ENCODE assay signal across 8 cellular contexts in the genomic region with DNA sequence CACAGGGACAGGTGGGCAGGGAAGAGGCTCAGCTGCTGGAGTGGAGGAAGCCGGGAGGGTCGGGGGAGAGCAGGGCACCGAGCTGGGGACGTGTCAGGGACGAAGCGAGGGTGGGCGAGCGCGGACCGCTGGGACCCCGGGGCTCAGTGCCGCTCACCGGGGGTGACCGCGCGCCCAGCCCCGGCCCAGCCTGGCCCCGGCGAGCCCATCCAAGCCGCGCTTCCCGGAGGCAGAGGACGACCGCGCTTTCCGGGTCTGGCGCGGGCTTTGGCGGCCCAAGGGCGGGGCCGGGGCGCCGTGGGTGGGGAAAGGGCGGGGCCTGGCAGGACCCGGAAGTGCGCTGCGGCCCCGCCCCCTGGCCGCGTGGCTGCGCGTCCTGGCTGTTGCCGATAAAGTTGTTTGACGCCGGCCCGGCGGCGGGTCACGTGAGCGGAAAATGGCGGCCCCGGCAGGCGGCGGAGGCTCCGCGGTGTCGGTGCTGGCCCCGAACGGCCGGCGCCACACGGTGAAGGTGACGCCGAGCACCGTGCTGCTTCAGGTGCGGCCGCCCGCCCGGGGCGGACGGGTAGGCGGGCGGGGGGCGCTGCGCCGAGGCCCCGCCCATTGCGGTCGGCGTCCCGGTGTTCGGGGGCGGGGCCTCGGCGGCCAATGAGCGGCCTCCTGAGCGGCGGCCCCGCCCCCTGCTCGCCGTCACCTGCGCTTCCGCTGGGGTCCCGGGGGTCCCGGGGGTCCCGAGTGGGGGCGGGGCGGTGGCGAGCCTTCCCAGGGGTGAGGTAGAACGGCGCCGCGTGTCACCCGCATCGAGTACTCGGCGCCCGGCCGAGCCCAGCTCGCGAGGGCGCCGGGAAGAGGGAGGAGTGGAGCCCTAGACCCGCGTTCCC. TPM values are rescaled to one million over a fixed set of nuclear protein-coding genes. Genes with fewer than 3 reads are reported as not detected.
DNase-seq lines count a peak whose midpoint lies in the region; ATAC-seq and TF ChIP-seq lines count a peak whose summit lies in the region.

A gene with protein sequence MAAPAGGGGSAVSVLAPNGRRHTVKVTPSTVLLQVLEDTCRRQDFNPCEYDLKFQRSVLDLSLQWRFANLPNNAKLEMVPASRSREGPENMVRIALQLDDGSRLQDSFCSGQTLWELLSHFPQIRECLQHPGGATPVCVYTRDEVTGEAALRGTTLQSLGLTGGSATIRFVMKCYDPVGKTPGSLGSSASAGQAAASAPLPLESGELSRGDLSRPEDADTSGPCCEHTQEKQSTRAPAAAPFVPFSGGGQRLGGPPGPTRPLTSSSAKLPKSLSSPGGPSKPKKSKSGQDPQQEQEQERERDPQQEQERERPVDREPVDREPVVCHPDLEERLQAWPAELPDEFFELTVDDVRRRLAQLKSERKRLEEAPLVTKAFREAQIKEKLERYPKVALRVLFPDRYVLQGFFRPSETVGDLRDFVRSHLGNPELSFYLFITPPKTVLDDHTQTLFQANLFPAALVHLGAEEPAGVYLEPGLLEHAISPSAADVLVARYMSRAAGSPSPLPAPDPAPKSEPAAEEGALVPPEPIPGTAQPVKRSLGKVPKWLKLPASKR (plus strand): TSS at position 419 of the 881 bp plus-strand sequence. CDS start 18 bp downstream, at position 437.

- peaks cover 13% of the 10 kb centered on the region for H3K36me3 ChIP-seq in BE2C
- peaks cover 0 to 2% (median 0%) of the 10 kb centered on the region in 4 donors for H3K36me3 ChIP-seq in right lobe of liver

- WGBS in right lobe of liver (ENCODE audit: insufficient coverage, low coverage, low lambda C conversion rate, missing lambda C conversion rate) = 0% methylated on average over 4 of the region's 115 CpGs

- peak within 1 kb of the TSS; percentile 59 to 97 (median 89) for H3K27ac ChIP-seq in right lobe of liver

- DNase-seq in BE2C (peak; percentile 96), GM19238 (ENCODE audit: insufficient read length, low spot score) (peak; percentile 91), NCI-H69 (lab: John Stamatoyannopoulos, UW) (peak; percentile 96), dermis microvascular lymphatic vessel endothelial cell (ENCODE audit: low read depth in 2 of 2) (peak; percentile 82 to 96), right lobe of liver (peak; percentile 94)
- DNase-seq in activated CD4-positive, alpha-beta T cell treated with anti-CD3 and anti-CD28 coated beads, Interleukin-2, amount 50 U/mL, for 4 hours = peak; percentile 85 to 88
- DNase-seq in stimulated activated CD4-positive, alpha-beta T cell treated with anti-CD3 and anti-CD28 coated beads, Interleukin-4, amount 100 ng/mL, for 1 hour = peak; percentile 92

- H3K27me3 ChIP-seq in BE2C (no peaks in the 10 kb centered on the region), right lobe of liver (no peaks in the 10 kb centered on the region)

- H3K4me3 ChIP-seq in BE2C (ENCODE audit: low read depth, low read length) (peak within 1 kb of the TSS; percentile 84), right lobe of liver (peak within 1 kb of the TSS; percentile 72 to 87 (median 86))

- ATAC-seq in HG03432 (IDR thresholded peaks at IDR 0.05; ENCODE audit: unreplicated experiment) = peak; percentile 85
- peak; percentile 87 to 93 (median 90) for ATAC-seq in right lobe of liver

- TF ChIP-seq POLR2A in right lobe of liver (IDR thresholded peaks at IDR 0.05) = peak; percentile 88

- H3K9me3 ChIP-seq in BE2C (peaks cover 6% of the 10 kb centered on the region; the same call in 1 of the 2 replicates), right lobe of liver (no peaks in the 10 kb centered on the region)

- TF ChIP-seq CTCF in BE2C (IDR thresholded peaks at IDR 0.05; ENCODE audit: low read depth, low read length) (no peak), right lobe of liver (IDR thresholded peaks at IDR 0.05) (no peak)

- peaks cover 9% of the 10 kb centered on the region for H3K4me1 ChIP-seq in BE2C
- H3K4me1 ChIP-seq in right lobe of liver = peaks cover 0 to 28% (median 11%) of the 10 kb centered on the region in 4 donors

- intact Hi-C loops in right lobe of liver (cut with DNase I) = no loop called here

RNA-seq across cellular contexts. Expression of the gene that starts here (rescaled TPM):
- 69.7 TPM for polyA plus RNA-seq in BE2C (2012; ENCODE audit: insufficient read depth, insufficient read length, low read depth)
- total RNA-seq in dermis microvascular lymphatic vessel endothelial cell (22.0 and 23.4 TPM in 2 replicates), right lobe of liver (10 to 100 TPM; 24.4 to 55.6 (median 32.9) TPM)

Comparison
In these comparisons a context has a peak if more than half of its experiments do, and no peak if none do; other contexts are left out.
1. Peak in every context shown above with its lines: DNase-seq, ATAC-seq, H3K4me3 ChIP-seq and H3K27ac ChIP-seq.